Comparison of ENCODE assay signal across 27 cellular contexts in genomic region chr18:63042351-63042750, GRCh38.
"Had no signal": no experiment of that assay in that cellular context is flagged by ENCODE, and none has a peak within 500 bp of the region (broad histone marks: within the 10 kb centered on the region; RNA-seq: fewer than 3 reads in every experiment).

No MANE protein-coding gene starts in this region.

- H3K27ac ChIP-seq: neural progenitor cell, ovary, parathyroid adenoma, psoas muscle, right lobe of liver, sigmoid colon, stomach, thoracic aorta, thyroid gland, tibial nerve, upper lobe of left lung, vagina had no signal

- ATAC-seq: psoas muscle; right cardiac atrium; right lobe of liver; stimulated activated effector memory CD8-positive, alpha-beta T cell treated with anti-CD3 and anti-CD28 coated beads, Interleukin-12 subunit alpha, Interleukin-12 subunit beta, amount 100 ng/mL, for 72 hours; stimulated activated naive B cell treated with anti-CD40 and anti-IgM and Interleukin-4, amounts not matched to agents 10 μg/mL and 1 μg/mL and 100 μg/mL, for 72 hours had no signal

- H2AFZ ChIP-seq: neural progenitor cell, parathyroid adenoma had no signal

- H3K4me2 ChIP-seq: neural progenitor cell had no signal

- H3K36me3 ChIP-seq: neural progenitor cell, ovary, right lobe of liver, sigmoid colon, stomach, thoracic aorta, thyroid gland, tibial nerve, upper lobe of left lung, vagina had no signal

- H3K36me3 Mint-ChIP-seq: neural progenitor cell; stimulated activated effector memory CD8-positive, alpha-beta T cell treated with anti-CD3 and anti-CD28 coated beads, Interleukin-12 subunit alpha, Interleukin-12 subunit beta, amount 100 ng/mL, for 72 hours had no signal

- H3K27ac Mint-ChIP-seq: nephron; neural progenitor cell; progenitor cell of endocrine pancreas; stimulated activated effector memory CD8-positive, alpha-beta T cell treated with anti-CD3 and anti-CD28 coated beads, Interleukin-12 subunit alpha, Interleukin-12 subunit beta, amount 100 ng/mL, for 72 hours; stimulated activated naive CD8-positive, alpha-beta T cell treated with anti-CD3 and anti-CD28 coated beads, Interleukin-15, Interleukin-2, amounts not matched to agents 100 ng/mL and 50 ng/mL, for 24 hours had no signal

- H3K4me3 ChIP-seq: neural progenitor cell, ovary, psoas muscle, right lobe of liver, sigmoid colon, stomach, thoracic aorta, thyroid gland, tibial nerve, upper lobe of left lung, vagina had no signal

- H3K27me3 ChIP-seq: neural progenitor cell, ovary, right lobe of liver, sigmoid colon, thyroid gland, tibial nerve, upper lobe of left lung, vagina had no signal

- H3K9me3 Mint-ChIP-seq: neural progenitor cell; stimulated activated naive CD8-positive, alpha-beta T cell treated with anti-CD3 and anti-CD28 coated beads, Interleukin-15, Interleukin-2, amounts not matched to agents 100 ng/mL and 50 ng/mL, for 24 hours had no signal

- DNase-seq: occipital lobe; ovary; posterior cingulate gyrus; psoas muscle; right cardiac atrium; right lobe of liver; sigmoid colon; small intestine; stimulated activated CD4-positive, alpha-beta T cell treated with anti-CD3 and anti-CD28 coated beads, Interleukin-15, amount 100 ng/mL, for 24 hours; stimulated activated CD4-positive, alpha-beta T cell treated with anti-CD3 and anti-CD28 coated beads, Interleukin-2, amount 100 ng/mL, for 24 hours; stimulated activated CD4-positive, alpha-beta T cell treated with anti-CD3 and anti-CD28 coated beads, Interleukin-2, amount 100 ng/mL, for 48 hours; stimulated activated CD4-positive, alpha-beta T cell treated with anti-CD3 and anti-CD28 coated beads, Interleukin-4, amount 100 ng/mL, for 24 hours; stimulated activated naive B cell treated with anti-CD40 and anti-IgM and Interleukin-4, amounts not matched to agents 10 μg/mL and 1 μg/mL and 100 μg/mL, for 72 hours; stimulated activated naive CD4-positive, alpha-beta T cell treated with Interleukin-2 at 50 U/mL for 16 hours; stomach; thyroid gland; trophoblast cell; upper lobe of left lung had no signal

- H3K4me3 Mint-ChIP-seq: nephron; neural progenitor cell; stimulated activated effector memory CD8-positive, alpha-beta T cell treated with anti-CD3 and anti-CD28 coated beads, Interleukin-12 subunit alpha, Interleukin-12 subunit beta, amount 100 ng/mL, for 72 hours; stimulated activated naive B cell treated with anti-CD40 and anti-IgM and Interleukin-4, amounts not matched to agents 10 μg/mL and 1 μg/mL and 100 μg/mL, for 72 hours; stimulated activated naive CD8-positive, alpha-beta T cell treated with anti-CD3 and anti-CD28 coated beads, Interleukin-15, Interleukin-2, amounts not matched to agents 100 ng/mL and 50 ng/mL, for 24 hours had no signal

- H3K9ac ChIP-seq: neural progenitor cell, parathyroid adenoma had no signal

- H3K27me3 Mint-ChIP-seq: stimulated activated naive B cell treated with anti-CD40 and anti-IgM and Interleukin-4, amounts not matched to agents 10 μg/mL and 1 μg/mL and 100 μg/mL, for 72 hours had no signal

- H3K4me1 ChIP-seq: neural progenitor cell, parathyroid adenoma, psoas muscle, right lobe of liver, stomach, thyroid gland, tibial nerve, vagina had no signal

- H3K79me2 ChIP-seq: parathyroid adenoma had no signal
